ENCODE assay signal across 11 cellular contexts in the genomic region with DNA sequence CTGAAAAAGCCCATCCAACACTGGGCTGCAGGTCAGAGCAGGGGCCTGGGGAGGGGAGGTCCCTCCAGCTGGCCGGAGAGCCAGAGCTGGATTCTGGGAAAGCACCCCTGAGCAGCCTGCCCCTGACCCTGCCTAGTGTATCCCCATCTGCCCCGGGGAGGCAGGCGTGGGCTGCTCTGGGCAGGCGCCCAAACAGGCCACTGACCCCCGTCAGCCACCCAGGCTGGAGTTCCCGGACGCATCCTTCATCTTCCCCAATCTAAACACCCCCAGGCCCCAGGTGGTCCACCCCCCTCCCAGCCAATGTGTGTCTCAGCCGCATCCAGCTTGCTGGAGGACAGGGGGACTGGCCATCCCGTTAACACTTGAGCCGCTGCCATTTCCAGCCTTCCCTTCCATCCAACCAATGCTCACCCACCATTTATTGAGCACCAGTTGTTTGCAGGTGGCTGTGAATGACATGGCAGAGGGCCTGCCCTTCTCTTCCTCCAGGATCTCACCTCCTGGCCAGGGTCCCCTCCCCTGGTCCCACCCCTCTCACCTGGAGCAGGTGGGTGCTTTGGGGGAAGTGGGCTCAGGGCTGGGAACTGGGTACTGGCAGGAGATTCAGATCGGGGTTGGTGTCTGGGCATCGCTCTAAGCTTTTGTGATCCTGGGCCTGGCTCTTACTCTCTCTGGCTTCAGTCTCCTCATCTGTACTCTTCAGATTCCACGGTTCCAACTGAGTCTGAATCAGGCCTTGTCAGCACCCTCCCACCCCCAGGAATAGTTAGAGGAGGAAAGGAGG. TPM values are rescaled to one million over a fixed set of nuclear protein-coding genes. Genes with fewer than 3 reads are reported as not detected.
A peak's percentile ranks its signal among the peaks of the same experiment; 100 is the strongest.
DNase-seq lines count a peak whose midpoint lies in the region; ATAC-seq and TF ChIP-seq lines count a peak whose summit lies in the region.
"Had no signal": no experiment of that assay in that cellular context is flagged by ENCODE, and none has a peak within 500 bp of the region (broad histone marks: within the 10 kb centered on the region; RNA-seq: fewer than 3 reads in every experiment).

No MANE protein-coding gene starts in this region.

- no peaks in the 10 kb centered on the region for H3K36me3 ChIP-seq in iPS-18a (ENCODE audit: control insufficient read depth, low read depth, low read length)
- H3K36me3 ChIP-seq: ovary, transverse colon had no signal

- no peaks in the 10 kb centered on the region for H3K9me3 Mint-ChIP-seq in activated naive CD4-positive, alpha-beta T cell treated with anti-CD3 and anti-CD28 coated beads for 36 hours
- no peaks in the 10 kb centered on the region for H3K9me3 Mint-ChIP-seq in WTC11
- no peaks in the 10 kb centered on the region for H3K9me3 Mint-ChIP-seq in stimulated activated naive B cell treated with anti-CD40 and anti-IgM and Interleukin-4, amounts not matched to agents 10 μg/mL and 1 μg/mL and 100 μg/mL, for 72 hours

- CTCF ChIA-PET in activated naive CD4-positive, alpha-beta T cell treated with anti-CD3 and anti-CD28 coated beads for 36 hours (lab: Charles Lee), result interaction anchor here (0.6 to 2.2 kb wide), 5 partner anchors 11 to 119 kb away, joined by 3 to 5 read pairs (median 4); no protein-coding TSS in a partner anchor
- CTCF ChIA-PET in WTC11 (lab: Charles Lee), result interaction anchor here (0.8 to 0.9 kb wide), 2 partner anchors 63 to 99 kb away, joined by 4 to 5 read pairs; no protein-coding TSS in a partner anchor

- H3K36me3 Mint-ChIP-seq in activated naive CD4-positive, alpha-beta T cell treated with anti-CD3 and anti-CD28 coated beads for 36 hours (ENCODE audit: low read depth), result no peaks in the 10 kb centered on the region
- no peaks in the 10 kb centered on the region for H3K36me3 Mint-ChIP-seq in WTC11
- peaks cover 0 to 13% of the 10 kb centered on the region in 2 donors for H3K36me3 Mint-ChIP-seq in stimulated activated naive B cell treated with anti-CD40 and anti-IgM and Interleukin-4, amounts not matched to agents 10 μg/mL and 1 μg/mL and 100 μg/mL, for 72 hours

- peaks cover 22% of the 10 kb centered on the region for H3K4me1 Mint-ChIP-seq in activated naive CD4-positive, alpha-beta T cell treated with anti-CD3 and anti-CD28 coated beads for 36 hours (ENCODE audit: low read depth)
- H3K4me1 Mint-ChIP-seq in WTC11, result 0 out of 2 replicates have a peak, but pooled peaks cover 2% of the 10 kb centered on the region
- H3K4me1 Mint-ChIP-seq in stimulated activated naive B cell treated with anti-CD40 and anti-IgM and Interleukin-4, amounts not matched to agents 10 μg/mL and 1 μg/mL and 100 μg/mL, for 72 hours, result peaks cover 42 to 57% of the 10 kb centered on the region in 2 donors

- H3K9me3 ChIP-seq in iPS-18a (ENCODE audit: control insufficient read depth, low read depth, low read length), result no peaks in the 10 kb centered on the region
- H3K9me3 ChIP-seq: ovary, transverse colon had no signal

- ATAC-seq in WTC11, result no peak
- ATAC-seq in stimulated activated naive B cell treated with anti-CD40 and anti-IgM and Interleukin-4, amounts not matched to agents 10 μg/mL and 1 μg/mL and 100 μg/mL, for 72 hours (replicated peaks), result peak; percentile 5 to 8
- ATAC-seq in HG03097 (IDR thresholded peaks at IDR 0.05; ENCODE audit: low FRiP score, unreplicated experiment), result no peak

- H3K27me3 ChIP-seq in iPS-18a (ENCODE audit: control insufficient read depth, insufficient read depth, low read length), result peaks cover 22% of the 10 kb centered on the region
- H3K27me3 ChIP-seq: ovary had no signal

- intact Hi-C loops in activated naive CD4-positive, alpha-beta T cell treated with anti-CD3 and anti-CD28 coated beads for 36 hours (cut with micrococcal nuclease), result loop anchor here (2.0 kb wide), 1 partner anchor 43 kb away; no protein-coding TSS in a partner anchor

- no peak for DNase-seq in activated naive CD4-positive, alpha-beta T cell treated with anti-CD3 and anti-CD28 coated beads for 36 hours
- no peak for DNase-seq in activated naive CD4-positive, alpha-beta T cell treated with Interleukin-2 at 50 U/mL for 16 hours
- DNase-seq in WTC11 (ENCODE audit: low spot score) (no peak), KG1 (lab: John Stamatoyannopoulos, UW) (no peak), activated gamma-delta T cell treated with Interleukin-2 at 50 U/mL for 16 hours (no peak)
- DNase-seq in stimulated activated naive B cell treated with anti-CD40 and anti-IgM and Interleukin-4, amounts not matched to agents 10 μg/mL and 1 μg/mL and 100 μg/mL, for 72 hours, result no peak
- DNase-seq: transverse colon had no signal

- no peak overlapping the region for H3K27ac Mint-ChIP-seq in activated naive CD4-positive, alpha-beta T cell treated with anti-CD3 and anti-CD28 coated beads for 36 hours
- no peak overlapping the region for H3K27ac Mint-ChIP-seq in WTC11
- H3K27ac Mint-ChIP-seq in stimulated activated naive B cell treated with anti-CD40 and anti-IgM and Interleukin-4, amounts not matched to agents 10 μg/mL and 1 μg/mL and 100 μg/mL, for 72 hours, result peak overlapping the region; percentile 90

- H3K4me3 ChIP-seq in iPS-18a (ENCODE audit: low read length), result peak overlapping the region; percentile 56

- H3K4me3 Mint-ChIP-seq in activated naive CD4-positive, alpha-beta T cell treated with anti-CD3 and anti-CD28 coated beads for 36 hours, result peak overlapping the region; percentile 74
- peak overlapping the region; percentile 64 for H3K4me3 Mint-ChIP-seq in WTC11
- peak overlapping the region in 1 of 2 donors; percentile 82 for H3K4me3 Mint-ChIP-seq in stimulated activated naive B cell treated with anti-CD40 and anti-IgM and Interleukin-4, amounts not matched to agents 10 μg/mL and 1 μg/mL and 100 μg/mL, for 72 hours

- H3K9ac ChIP-seq in iPS-18a (ENCODE audit: low read length), result no peak overlapping the region

- H3K27ac ChIP-seq in iPS-18a (ENCODE audit: low read length), result no peak overlapping the region
- H3K27ac ChIP-seq: HL-60, ovary, transverse colon had no signal

- no peaks in the 10 kb centered on the region for H3K27me3 Mint-ChIP-seq in activated naive CD4-positive, alpha-beta T cell treated with anti-CD3 and anti-CD28 coated beads for 36 hours (ENCODE audit: low read depth)
- peaks cover 48% of the 10 kb centered on the region for H3K27me3 Mint-ChIP-seq in WTC11 (ENCODE audit: low read depth)
- no peaks in the 10 kb centered on the region for H3K27me3 Mint-ChIP-seq in stimulated activated naive B cell treated with anti-CD40 and anti-IgM and Interleukin-4, amounts not matched to agents 10 μg/mL and 1 μg/mL and 100 μg/mL, for 72 hours

- POLR2A ChIA-PET in WTC11 (lab: Charles Lee), result no interaction called here

- no peak for TF ChIP-seq CTCF in WTC11 (IDR thresholded peaks at IDR 0.05)

- H3K4me1 ChIP-seq in iPS-18a (ENCODE audit: control insufficient read depth, low read depth, low read length), result no peaks in the 10 kb centered on the region

TF ChIP-seq in WTC11, 78 proteins besides CTCF, POLR2A, EP300 and RAD21 (continues in another document):
- no peak for TF ChIP-seq SOX15 (CRISPR knock-in tag; IDR thresholded peaks at IDR 0.05)
- no peak for TF ChIP-seq TEAD1 (CRISPR knock-in tag; IDR thresholded peaks at IDR 0.05)
- no peak for TF ChIP-seq NR1H2 (CRISPR knock-in tag; IDR thresholded peaks at IDR 0.05)
- TF ChIP-seq, protein P1, sequence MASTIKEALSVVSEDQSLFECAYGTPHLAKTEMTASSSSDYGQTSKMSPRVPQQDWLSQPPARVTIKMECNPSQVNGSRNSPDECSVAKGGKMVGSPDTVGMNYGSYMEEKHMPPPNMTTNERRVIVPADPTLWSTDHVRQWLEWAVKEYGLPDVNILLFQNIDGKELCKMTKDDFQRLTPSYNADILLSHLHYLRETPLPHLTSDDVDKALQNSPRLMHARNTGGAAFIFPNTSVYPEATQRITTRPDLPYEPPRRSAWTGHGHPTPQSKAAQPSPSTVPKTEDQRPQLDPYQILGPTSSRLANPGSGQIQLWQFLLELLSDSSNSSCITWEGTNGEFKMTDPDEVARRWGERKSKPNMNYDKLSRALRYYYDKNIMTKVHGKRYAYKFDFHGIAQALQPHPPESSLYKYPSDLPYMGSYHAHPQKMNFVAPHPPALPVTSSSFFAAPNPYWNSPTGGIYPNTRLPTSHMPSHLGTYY (CRISPR knock-in tag; IDR thresholded peaks at IDR 0.05), result no peak
- no peak for TF ChIP-seq OVOL2 (CRISPR knock-in tag; IDR thresholded peaks at IDR 0.05; ENCODE audit: borderline replicate concordance)
- no peak for TF ChIP-seq NR3C1 (CRISPR knock-in tag; conservative IDR thresholded peaks at IDR 0.05; ENCODE audit: low read depth)
- no peak for TF ChIP-seq GTF2I (CRISPR knock-in tag; conservative IDR thresholded peaks at IDR 0.05)
- TF ChIP-seq, protein P2, sequence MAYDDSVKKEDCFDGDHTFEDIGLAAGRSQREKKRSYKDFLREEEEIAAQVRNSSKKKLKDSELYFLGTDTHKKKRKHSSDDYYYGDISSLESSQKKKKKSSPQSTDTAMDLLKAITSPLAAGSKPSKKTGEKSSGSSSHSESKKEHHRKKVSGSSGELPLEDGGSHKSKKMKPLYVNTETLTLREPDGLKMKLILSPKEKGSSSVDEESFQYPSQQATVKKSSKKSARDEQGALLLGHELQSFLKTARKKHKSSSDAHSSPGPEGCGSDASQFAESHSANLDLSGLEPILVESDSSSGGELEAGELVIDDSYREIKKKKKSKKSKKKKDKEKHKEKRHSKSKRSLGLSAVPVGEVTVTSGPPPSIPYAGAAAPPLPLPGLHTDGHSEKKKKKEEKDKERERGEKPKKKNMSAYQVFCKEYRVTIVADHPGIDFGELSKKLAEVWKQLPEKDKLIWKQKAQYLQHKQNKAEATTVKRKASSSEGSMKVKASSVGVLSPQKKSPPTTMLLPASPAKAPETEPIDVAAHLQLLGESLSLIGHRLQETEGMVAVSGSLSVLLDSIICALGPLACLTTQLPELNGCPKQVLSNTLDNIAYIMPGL (CRISPR knock-in tag; IDR thresholded peaks at IDR 0.05), result no peak

RNA-seq across cellular contexts. Expression of a gene that starts 0.7 kb away (rescaled TPM):
- 10 to 100 TPM in 1 of 2 experiments, 1 to 10 TPM in 1; 8.3 to 10.7 TPM for total RNA-seq in activated naive CD4-positive, alpha-beta T cell treated with anti-CD3 and anti-CD28 coated beads for 36 hours
- total RNA-seq in WTC11 (2021), result 6.2 to 9.2 TPM (median 7.7 TPM) in 3 replicates

Comparison
In these comparisons a context has a peak if more than half of its experiments do, and no peak if none do; other contexts are left out.
1. ATAC-seq: peak in stimulated activated naive B cell treated with anti-CD40 and anti-IgM and Interleukin-4, amounts not matched to agents 10 μg/mL and 1 μg/mL and 100 μg/mL, for 72 hours (2 of 2); none in WTC11 (single experiment) and HG03097 (single experiment).